Comparison of ENCODE assay signal across 20 cellular contexts in the genomic region with DNA sequence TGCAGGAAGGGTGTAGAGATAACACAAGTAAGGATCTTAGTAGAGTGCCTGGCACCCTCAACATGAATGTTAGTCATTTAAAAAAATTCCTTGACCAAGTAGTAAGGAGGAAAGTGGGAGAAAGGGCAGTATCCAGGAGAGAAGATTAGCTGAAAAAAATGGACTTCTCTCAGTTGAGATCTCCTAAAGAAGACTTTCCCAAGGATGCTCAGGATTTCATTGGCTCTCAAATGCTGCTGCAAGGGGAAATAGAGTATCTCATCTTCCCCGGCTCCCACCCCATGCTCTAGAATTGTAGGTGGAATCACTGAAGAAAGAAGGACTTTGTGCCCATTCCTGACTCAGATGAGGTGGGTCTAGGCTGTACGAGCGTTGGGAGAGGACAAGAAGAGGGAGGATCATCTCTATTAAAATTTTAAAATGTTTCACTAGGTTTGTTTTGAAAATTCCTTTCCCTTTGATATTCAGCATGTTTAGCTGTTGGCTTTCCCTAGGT.
"Had no signal": no experiment of that assay in that cellular context is flagged by ENCODE, and none has a peak within 500 bp of the region (broad histone marks: within the 10 kb centered on the region; RNA-seq: fewer than 3 reads in every experiment).

No MANE protein-coding gene starts in this region.

- H3K9me3 ChIP-seq: esophagus squamous epithelium, gastrocnemius medialis, heart right ventricle, left lung, lower lobe of right lung, mucosa of descending colon had no signal

- ATAC-seq: gastrocnemius medialis; heart right ventricle; left cardiac atrium; left lung; left ventricle myocardium superior; lower lobe of right lung; mucosa of descending colon; naive thymus-derived CD8-positive, alpha-beta T cell had no signal

- H3K4me1 ChIP-seq: esophagus squamous epithelium, gastrocnemius medialis, heart right ventricle, left lung, lower lobe of right lung had no signal

- H3K27ac ChIP-seq: coronary artery, esophagus squamous epithelium, gastrocnemius medialis, heart right ventricle, left lung, lower lobe of right lung had no signal

- H3K27ac Mint-ChIP-seq: dendritic cell treated with granulocyte-macrophage colony-stimulating factor and Interleukin-4, amounts not matched to agents 40 ng/mL and 50 ng/mL, for 4 days; mesothelial cell of epicardium; naive B cell; naive thymus-derived CD8-positive, alpha-beta T cell had no signal

- DNase-seq: effector CD4-positive, alpha-beta T cell; effector memory CD4-positive, alpha-beta T cell; esophagus squamous epithelium; foreskin fibroblast; foreskin melanocyte; gastrocnemius medialis; glutamatergic neuron; heart right ventricle; hippocampal formation; left cardiac atrium; left lung; left ventricle myocardium superior; lower lobe of right lung; mesenchymal stem cell; mucosa of descending colon; naive B cell; naive thymus-derived CD8-positive, alpha-beta T cell had no signal

- H3K4me1 Mint-ChIP-seq: naive thymus-derived CD8-positive, alpha-beta T cell had no signal

- H3K36me3 ChIP-seq: esophagus squamous epithelium, gastrocnemius medialis, heart right ventricle, left lung, lower lobe of right lung had no signal

- H3K4me3 ChIP-seq: coronary artery, esophagus squamous epithelium, gastrocnemius medialis, heart right ventricle, left lung, lower lobe of right lung, mucosa of descending colon had no signal

- H3K36me3 Mint-ChIP-seq: mesothelial cell of epicardium; naive B cell; naive thymus-derived CD8-positive, alpha-beta T cell had no signal

- H3K27me3 ChIP-seq: gastrocnemius medialis had no signal

- H3K9me3 Mint-ChIP-seq: dendritic cell treated with granulocyte-macrophage colony-stimulating factor and Interleukin-4, amounts not matched to agents 40 ng/mL and 50 ng/mL, for 4 days; mesothelial cell of epicardium had no signal

- H3K27me3 Mint-ChIP-seq: dendritic cell treated with granulocyte-macrophage colony-stimulating factor and Interleukin-4, amounts not matched to agents 40 ng/mL and 50 ng/mL, for 4 days had no signal

- H3K4me3 Mint-ChIP-seq: dendritic cell treated with granulocyte-macrophage colony-stimulating factor and Interleukin-4, amounts not matched to agents 40 ng/mL and 50 ng/mL, for 4 days; mesothelial cell of epicardium; naive B cell; naive thymus-derived CD8-positive, alpha-beta T cell had no signal
